ENCODE assay signal across 35 cellular contexts in the genomic region with DNA sequence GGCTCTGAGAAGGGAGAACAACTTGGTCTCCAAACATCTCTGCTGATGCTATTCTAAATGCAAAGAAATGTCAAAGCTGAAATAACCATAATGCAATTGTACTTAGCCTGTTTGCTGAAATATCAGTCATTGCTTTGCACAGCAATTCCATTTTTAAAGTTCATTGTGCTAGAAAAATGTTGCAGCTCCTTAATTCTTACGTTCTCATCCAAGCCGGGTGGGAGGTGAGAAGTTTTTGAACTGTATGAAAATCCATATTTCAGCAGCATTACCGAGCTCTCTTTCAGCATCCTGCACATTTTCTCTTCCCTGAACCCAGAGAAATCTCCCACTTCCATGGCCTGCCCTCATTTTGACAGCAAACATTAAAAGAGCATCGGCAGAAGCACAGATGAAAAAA.
"Had no signal": no experiment of that assay in that cellular context is flagged by ENCODE, and none has a peak within 500 bp of the region (broad histone marks: within the 10 kb centered on the region; RNA-seq: fewer than 3 reads in every experiment).

No MANE protein-coding gene starts in this region.

- H3K27ac ChIP-seq: adrenal gland, body of pancreas, brain microvascular endothelial cell, breast epithelium, VCaP had no signal

- H3K27me3 ChIP-seq: body of pancreas, brain microvascular endothelial cell, breast epithelium had no signal

- H3K27ac Mint-ChIP-seq: activated B cell treated with CpG ODN at 0.5 μM for 24 hours; activated CD4-positive, alpha-beta memory T cell treated with anti-CD3 and anti-CD28 coated beads for 36 hours; activated CD4-positive, alpha-beta T cell treated with anti-CD3 and anti-CD28 coated beads, Interleukin-2, amount 10 ng/mL, durations not matched to agents 24 days and 14 days; activated CD8-positive, alpha-beta T cell treated with anti-CD3 and anti-CD28 coated beads for 36 hours; activated naive CD4-positive, alpha-beta T cell treated with anti-CD3 and anti-CD28 coated beads for 36 hours; activated naive CD4-positive, alpha-beta T cell treated with anti-CD3 and anti-CD28 coated beads, Interleukin-2, amount 50 U/mL, for 72 hours; activated naive CD8-positive, alpha-beta T cell treated with anti-CD3 and anti-CD28 coated beads for 36 hours; activated T-cell treated with anti-CD3 and anti-CD28 coated beads, Interleukin-2, amount 50 U/mL, for 72 hours; activated T-helper 1 cell treated with anti-CD3 and anti-CD28 coated beads, Interleukin-12 subunit alpha, Interleukin-12 subunit beta, Interleukin-2, Interleukin-4 antibody, amounts not matched to agents 30 ng/mL and 10 ng/mL and 1 ng/mL, durations not matched to agents 14 hours and 24 hours and 36 hours; activated T-helper 17 cell treated with anti-CD3 and anti-CD28 coated beads, Interleukin-2, amount 50 U/mL, for 72 hours; T-helper 1 cell treated with Interleukin-12 subunit alpha and Interleukin-12 subunit beta and Interleukin-4 antibody, amounts not matched to agents 30 μg/mL and 1 μg/mL, for 36 hours; T-helper 2 cell treated with Interferon-gamma antibody and Interleukin-4, amounts not matched to agents 5 μg/mL and 100 μg/mL, for 36 hours had no signal

- H3K4me3 ChIP-seq: adrenal gland, body of pancreas, breast epithelium had no signal

- H3K9me3 ChIP-seq: adrenal gland, body of pancreas, breast epithelium had no signal

- H3K4me3 Mint-ChIP-seq: activated B cell treated with CpG ODN at 0.5 μM for 24 hours; activated CD4-positive, alpha-beta memory T cell treated with anti-CD3 and anti-CD28 coated beads for 36 hours; activated CD4-positive, alpha-beta T cell treated with anti-CD3 and anti-CD28 coated beads, Interleukin-2, amount 10 ng/mL, durations not matched to agents 24 days and 14 days; activated CD8-positive, alpha-beta T cell treated with anti-CD3 and anti-CD28 coated beads for 36 hours; activated naive CD4-positive, alpha-beta T cell treated with anti-CD3 and anti-CD28 coated beads for 36 hours; activated naive CD8-positive, alpha-beta T cell treated with anti-CD3 and anti-CD28 coated beads for 36 hours; activated T-cell treated with anti-CD3 and anti-CD28 coated beads, Interleukin-2, amount 50 U/mL, for 4 hours; activated T-cell treated with anti-CD3 and anti-CD28 coated beads, Interleukin-2, amount 50 U/mL, for 72 hours; activated T-helper 1 cell treated with anti-CD3 and anti-CD28 coated beads, Interleukin-12 subunit alpha, Interleukin-12 subunit beta, Interleukin-2, Interleukin-4 antibody, amounts not matched to agents 30 ng/mL and 10 ng/mL and 1 ng/mL, durations not matched to agents 14 hours and 24 hours and 36 hours; activated T-helper 17 cell treated with anti-CD3 and anti-CD28 coated beads, Interleukin-2, amount 50 U/mL, for 72 hours; T-helper 1 cell treated with Interleukin-12 subunit alpha and Interleukin-12 subunit beta and Interleukin-4 antibody, amounts not matched to agents 30 μg/mL and 1 μg/mL, for 36 hours; T-helper 2 cell treated with Interferon-gamma antibody and Interleukin-4, amounts not matched to agents 5 μg/mL and 100 μg/mL, for 36 hours had no signal

- H3K9me3 Mint-ChIP-seq: activated B cell treated with CpG ODN at 0.5 μM for 24 hours; activated CD4-positive, alpha-beta memory T cell treated with anti-CD3 and anti-CD28 coated beads for 36 hours; activated CD4-positive, alpha-beta T cell treated with anti-CD3 and anti-CD28 coated beads, Interleukin-2, amount 10 ng/mL, durations not matched to agents 24 days and 14 days; activated CD8-positive, alpha-beta T cell treated with anti-CD3 and anti-CD28 coated beads for 36 hours; activated naive CD4-positive, alpha-beta T cell treated with anti-CD3 and anti-CD28 coated beads for 36 hours; activated naive CD8-positive, alpha-beta T cell treated with anti-CD3 and anti-CD28 coated beads for 36 hours; activated T-helper 1 cell treated with anti-CD3 and anti-CD28 coated beads, Interleukin-12 subunit alpha, Interleukin-12 subunit beta, Interleukin-2, Interleukin-4 antibody, amounts not matched to agents 30 ng/mL and 10 ng/mL and 1 ng/mL, durations not matched to agents 14 hours and 24 hours and 36 hours; T-helper 1 cell treated with Interleukin-12 subunit alpha and Interleukin-12 subunit beta and Interleukin-4 antibody, amounts not matched to agents 30 μg/mL and 1 μg/mL, for 36 hours had no signal

- ATAC-seq: activated CD8-positive, alpha-beta T cell treated with anti-CD3 and anti-CD28 coated beads for 36 hours; activated naive CD4-positive, alpha-beta T cell treated with anti-CD3 and anti-CD28 coated beads, Interleukin-2, amount 50 U/mL, for 72 hours; activated T-cell treated with anti-CD3 and anti-CD28 coated beads, Interleukin-2, amount 50 U/mL, for 4 hours; activated T-cell treated with anti-CD3 and anti-CD28 coated beads, Interleukin-2, amount 50 U/mL, for 72 hours; activated T-helper 17 cell treated with anti-CD3 and anti-CD28 coated beads, Interleukin-2, amount 50 U/mL, for 72 hours; body of pancreas had no signal

- DNase-seq: activated B cell treated with CpG ODN at 0.5 μM for 24 hours; activated CD4-positive, alpha-beta memory T cell treated with anti-CD3 and anti-CD28 coated beads for 36 hours; activated CD4-positive, alpha-beta T cell treated with anti-CD3 and anti-CD28 coated beads for 4 hours; activated CD4-positive, alpha-beta T cell treated with anti-CD3 and anti-CD28 coated beads, Interleukin-2, amount 10 ng/mL, durations not matched to agents 24 days and 14 days; activated CD4-positive, alpha-beta T cell treated with anti-CD3 and anti-CD28 coated beads, Interleukin-2, amount 50 U/mL, for 1 hour; activated CD4-positive, alpha-beta T cell treated with anti-CD3 and anti-CD28 coated beads, Interleukin-2, amount 50 U/mL, for 4 hours; activated CD4-positive, CD25-positive, alpha-beta regulatory T cell treated with anti-CD3 and anti-CD28 coated beads, Interleukin-2, amount 50 U/mL, for 72 hours; activated CD8-positive, alpha-beta memory T cell treated with anti-CD3 and anti-CD28 coated beads, Interleukin-2, amount 50 U/mL, for 4 hours; activated CD8-positive, alpha-beta T cell treated with anti-CD3 and anti-CD28 coated beads for 36 hours; activated effector memory CD4-positive, alpha-beta T cell treated with anti-CD3 and anti-CD28 coated beads, Interleukin-2, amount 50 U/mL, for 16 hours; activated gamma-delta T cell treated with Interleukin-2 at 50 U/mL for 16 hours; activated naive CD4-positive, alpha-beta T cell; activated naive CD4-positive, alpha-beta T cell treated with anti-CD3 and anti-CD28 coated beads for 36 hours; activated naive CD4-positive, alpha-beta T cell treated with anti-CD3 and anti-CD28 coated beads, Interleukin-2, amount 50 U/mL, for 16 hours; activated naive CD8-positive, alpha-beta T cell treated with anti-CD3 and anti-CD28 coated beads for 36 hours; activated T-cell treated with anti-CD3 and anti-CD28 coated beads for 4 hours; activated T-cell treated with anti-CD3 and anti-CD28 coated beads, Interleukin-2, amount 50 U/mL, for 1 hour; activated T-cell treated with anti-CD3 and anti-CD28 coated beads, Interleukin-2, amount 50 U/mL, for 4 hours; activated T-cell treated with anti-CD3 and anti-CD28 coated beads, Interleukin-2, amount 50 U/mL, for 72 hours; adrenal gland; amniotic stem cell; aorta; body of pancreas; brain microvascular endothelial cell; central memory CD4-positive, alpha-beta T cell; T-helper 1 cell; T-helper 2 cell; T-helper 9 cell had no signal

- H3K4me1 ChIP-seq: adrenal gland, breast epithelium had no signal

- H3K36me3 Mint-ChIP-seq: activated CD4-positive, alpha-beta memory T cell treated with anti-CD3 and anti-CD28 coated beads for 36 hours; activated naive CD4-positive, alpha-beta T cell treated with anti-CD3 and anti-CD28 coated beads, Interleukin-2, amount 50 U/mL, for 72 hours; activated naive CD8-positive, alpha-beta T cell treated with anti-CD3 and anti-CD28 coated beads for 36 hours had no signal

- H3K27me3 Mint-ChIP-seq: activated B cell treated with CpG ODN at 0.5 μM for 24 hours; activated CD4-positive, alpha-beta memory T cell treated with anti-CD3 and anti-CD28 coated beads for 36 hours; activated CD4-positive, alpha-beta T cell treated with anti-CD3 and anti-CD28 coated beads, Interleukin-2, amount 10 ng/mL, durations not matched to agents 24 days and 14 days; activated CD8-positive, alpha-beta T cell treated with anti-CD3 and anti-CD28 coated beads for 36 hours; activated naive CD8-positive, alpha-beta T cell treated with anti-CD3 and anti-CD28 coated beads for 36 hours; activated T-helper 17 cell treated with anti-CD3 and anti-CD28 coated beads, Interleukin-2, amount 50 U/mL, for 72 hours had no signal

- H3K4me1 Mint-ChIP-seq: activated B cell treated with CpG ODN at 0.5 μM for 24 hours; activated CD4-positive, alpha-beta T cell treated with anti-CD3 and anti-CD28 coated beads, Interleukin-2, amount 10 ng/mL, durations not matched to agents 24 days and 14 days; activated naive CD8-positive, alpha-beta T cell treated with anti-CD3 and anti-CD28 coated beads for 36 hours; activated T-helper 17 cell treated with anti-CD3 and anti-CD28 coated beads, Interleukin-2, amount 50 U/mL, for 72 hours had no signal

- H3K36me3 ChIP-seq: adrenal gland, brain microvascular endothelial cell, breast epithelium had no signal
